ENCODE assay signal across 24 cellular contexts in genomic region chrX:11462136-11462535, GRCh38.
DNase-seq lines count a peak whose midpoint lies in the region; ATAC-seq and TF ChIP-seq lines count a peak whose summit lies in the region.
"Had no signal": no experiment of that assay in that cellular context is flagged by ENCODE, and none has a peak within 500 bp of the region (broad histone marks: within the 10 kb centered on the region; RNA-seq: fewer than 3 reads in every experiment).

No MANE protein-coding gene starts in this region.

- H3K27me3 ChIP-seq in GM23248 (replicated peaks; ENCODE audit: insufficient read depth) = no peaks in the 10 kb centered on the region
- H3K27me3 ChIP-seq in ascending aorta = no peaks in the 10 kb centered on the region
- no peaks in the 10 kb centered on the region for H3K27me3 ChIP-seq in mesenchymal stem cell (ENCODE audit: control insufficient read depth in 1 of 2, insufficient read depth in 1 of 2, low read length in 2 of 2)
- no peaks in the 10 kb centered on the region for H3K27me3 ChIP-seq in tibial artery
- H3K27me3 ChIP-seq: right atrium auricular region, SJSA1 had no signal

- H3K4me3 ChIP-seq in GM23248 (no peak overlapping the region), ascending aorta (no peak overlapping the region), mesenchymal stem cell (ENCODE audit: insufficient read depth in 1 of 2, low read depth in 1 of 2, low read length in 2 of 2) (peak overlapping the region in 1 of 2 experiments; percentile 7), tibial artery (no peak overlapping the region)
- H3K4me3 ChIP-seq: right atrium auricular region, SJSA1 had no signal

- H4K91ac ChIP-seq in mesenchymal stem cell (ENCODE audit: low read length) = no peak overlapping the region

- H4K20me1 ChIP-seq in GM23248 (ENCODE audit: insufficient read depth) = no peaks in the 10 kb centered on the region

- H3K9ac ChIP-seq in GM23248 (no peak overlapping the region), mesenchymal stem cell (ENCODE audit: low read length) (peak overlapping the region; percentile 21)
- H3K9ac ChIP-seq: KMS-11 had no signal

- H3K79me1 ChIP-seq in mesenchymal stem cell (replicated peaks; ENCODE audit: low read length, poor library complexity, severe bottlenecking) = no peaks in the 10 kb centered on the region

- no peaks in the 10 kb centered on the region for H3K9me2 ChIP-seq in GM23248 (ENCODE audit: insufficient read depth)

- H3K4me2 ChIP-seq in GM23248 (ENCODE audit: unreplicated experiment) = peak overlapping the region; percentile 48
- no peak overlapping the region for H3K4me2 ChIP-seq in mesenchymal stem cell (ENCODE audit: low read length, poor library complexity, severe bottlenecking)
- H3K4me2 ChIP-seq: KMS-11 had no signal

- H3K4me1 ChIP-seq in GM23248 (ENCODE audit: insufficient read depth) = peaks cover 28% of the 10 kb centered on the region
- H3K4me1 ChIP-seq in ascending aorta = peaks cover 0 to 26% of the 10 kb centered on the region in 2 donors
- peaks cover 1% of the 10 kb centered on the region for H3K4me1 ChIP-seq in mesenchymal stem cell (ENCODE audit: control insufficient read depth, insufficient read depth, low read depth, low read length)
- peaks cover 0 to 31% (median 17%) of the 10 kb centered on the region in 4 donors for H3K4me1 ChIP-seq in tibial artery
- H3K4me1 ChIP-seq: right atrium auricular region, SJSA1 had no signal

- H3K18ac ChIP-seq in mesenchymal stem cell (ENCODE audit: low read depth in 1 of 2, low read length in 2 of 2) = no peak overlapping the region

- H4K8ac ChIP-seq in mesenchymal stem cell (ENCODE audit: low read length) = no peak overlapping the region

- H3K79me2 ChIP-seq in GM23248 (ENCODE audit: insufficient read depth) = no peaks in the 10 kb centered on the region

- no peak for ATAC-seq in HG02571 (IDR thresholded peaks at IDR 0.05; ENCODE audit: unreplicated experiment)
- ATAC-seq: CD8-positive, alpha-beta T cell; stimulated activated naive CD8-positive, alpha-beta T cell treated with anti-CD3 and anti-CD28 coated beads, Interleukin-15, Interleukin-2, amounts not matched to agents 100 U/mL and 50 U/mL, for 24 hours had no signal

- peaks cover 21% of the 10 kb centered on the region; the same call in 1 of the 2 replicates for H3F3A ChIP-seq in GM23248 (ENCODE audit: insufficient read depth)

- no peaks in the 10 kb centered on the region for H3K36me3 ChIP-seq in GM23248 (ENCODE audit: low read depth)
- no peaks in the 10 kb centered on the region for H3K36me3 ChIP-seq in ascending aorta
- no peaks in the 10 kb centered on the region for H3K36me3 ChIP-seq in mesenchymal stem cell (ENCODE audit: control insufficient read depth in 1 of 2, insufficient read depth in 2 of 2, low read depth in 1 of 2, low read length in 2 of 2)
- H3K36me3 ChIP-seq in tibial artery = no peaks in the 10 kb centered on the region
- H3K36me3 ChIP-seq: right atrium auricular region, SJSA1 had no signal

- H3K9me3 ChIP-seq in GM23248 (ENCODE audit: low read depth) = no peaks in the 10 kb centered on the region
- no peaks in the 10 kb centered on the region for H3K9me3 ChIP-seq in ascending aorta
- H3K9me3 ChIP-seq in mesenchymal stem cell (ENCODE audit: control insufficient read depth, low read length) = no peaks in the 10 kb centered on the region
- H3K9me3 ChIP-seq in tibial artery = no peaks in the 10 kb centered on the region
- H3K9me3 ChIP-seq: right atrium auricular region, SJSA1 had no signal

- intact Hi-C loops in ascending aorta (cut with DNase I) = no loop called here
- intact Hi-C loops in tibial artery (cut with DNase I; ENCODE audit: low total_unique reads) = no loop called here

- DNase-seq in GM23248 (peak; percentile 38), ascending aorta (ENCODE audit: low spot score in 2 of 2) (no peak), mesenchymal stem cell (no peak), tibial artery (no peak), DMS79 treated with DMSO at 0.1 percent for 48 hours (lab: John Stamatoyannopoulos, UW) (no peak), NCI-H1048 (lab: John Stamatoyannopoulos, UW) (no peak)
- DNase-seq: activated CD4-positive, alpha-beta T cell treated with anti-CD3 and anti-CD28 coated beads, Interleukin-2, amount 10 ng/mL, durations not matched to agents 7 days and 5 days; activated naive CD4-positive, alpha-beta T cell treated with anti-CD3 and anti-CD28 coated beads for 36 hours; AML-193; caudate nucleus; CD8-positive, alpha-beta T cell; GDM1; glutamatergic neuron; GOT3; mesendoderm; naive B cell; NCI-H146; NCI-H2171 treated with DMSO at 0.1 percent for 48 hours; NCI-H526; stimulated activated naive CD8-positive, alpha-beta T cell treated with anti-CD3 and anti-CD28 coated beads, Interleukin-15, Interleukin-2, amounts not matched to agents 100 U/mL and 50 U/mL, for 24 hours had no signal

- 17 to 22% methylated on average over 5 of the region's 5 CpGs for WGBS in GM23248 (ENCODE audit: low coverage in 1 of 2, low lambda C conversion rate in 2 of 2, missing lambda C conversion rate in 2 of 2), 2 experiments
- 63% methylated on average over 2 of the region's 5 CpGs for WGBS in mesenchymal stem cell

- no peak overlapping the region for H2BK5ac ChIP-seq in mesenchymal stem cell (ENCODE audit: low read depth, low read length, poor library complexity, severe bottlenecking)

- no peak overlapping the region for H2BK120ac ChIP-seq in mesenchymal stem cell (ENCODE audit: low read depth, low read length)

- no peak overlapping the region for H2AK5ac ChIP-seq in mesenchymal stem cell (ENCODE audit: low read length, severe bottlenecking)

- no peak overlapping the region for H3K4ac ChIP-seq in mesenchymal stem cell (ENCODE audit: low read depth in 1 of 2, low read length in 2 of 2)

- H3K27ac ChIP-seq in GM23248 (peak overlapping the region; percentile 30), ascending aorta (peak overlapping the region; percentile 51 to 60), mesenchymal stem cell (ENCODE audit: low read length, poor library complexity, severe bottlenecking) (no peak overlapping the region), tibial artery (peak overlapping the region; percentile 55 to 61)
- H3K27ac ChIP-seq: KMS-11, right atrium auricular region, SJSA1 had no signal

- H2BK12ac ChIP-seq in mesenchymal stem cell (ENCODE audit: low read length in 2 of 2) = no peak overlapping the region

- H3K14ac ChIP-seq in mesenchymal stem cell (ENCODE audit: low read length in 2 of 2) = no peak overlapping the region

- H3K23ac ChIP-seq in mesenchymal stem cell (ENCODE audit: low read length in 2 of 2) = no peak overlapping the region

- H2BK15ac ChIP-seq in mesenchymal stem cell (ENCODE audit: low read depth, poor library complexity, severe bottlenecking) = no peak overlapping the region

- TF ChIP-seq CTCF in ascending aorta (IDR thresholded peaks at IDR 0.05) (no peak), tibial artery (IDR thresholded peaks at IDR 0.05) (no peak)

- no peak overlapping the region for H2AFZ ChIP-seq in GM23248
- no peak overlapping the region for H2AFZ ChIP-seq in mesenchymal stem cell (ENCODE audit: low read depth, low read length)

- in situ Hi-C loops in GM23248 (cut with MboI) = no loop called here
